Comparison of ENCODE assay signal across 8 cellular contexts in genomic region chr1:225877570-225877969, GRCh38. TPM values are rescaled to one million over a fixed set of nuclear protein-coding genes. Genes with fewer than 3 reads are reported as not detected.
DNase-seq lines count a peak whose midpoint lies in the region; ATAC-seq and TF ChIP-seq lines count a peak whose summit lies in the region.

No MANE protein-coding gene starts in this region.

- peak; percentile 21 for DNase-seq in DMS79 treated with DMSO at 0.1 percent for 48 hours (lab: John Stamatoyannopoulos, UW)
- no peak for DNase-seq in DMS79 (lab: John Stamatoyannopoulos, UW)
- DNase-seq in Kasumi-1 (lab: John Stamatoyannopoulos, UW) = peak; percentile 46 to 48
- DNase-seq in activated CD4-positive, alpha-beta T cell treated with anti-CD3 and anti-CD28 coated beads, Interleukin-2, amount 50 U/mL, for 48 hours = peak; percentile 16 to 41
- peak in 1 of 2 donors; percentile 72 for DNase-seq in foreskin fibroblast
- peak; percentile 42 to 57 (median 51) for DNase-seq in ovary
- DNase-seq in NCI-H226 = no peak

- H3K27ac ChIP-seq in ovary = no peak overlapping the region

- no peak for TF ChIP-seq EP300 in ovary (IDR thresholded peaks at IDR 0.05)

- no peak for TF ChIP-seq POLR2A in ovary (IDR thresholded peaks at IDR 0.05)

- ATAC-seq in GM18909 (IDR thresholded peaks at IDR 0.05; ENCODE audit: poor library complexity, unreplicated experiment) = no peak

- H3K9me3 ChIP-seq in ovary = no peaks in the 10 kb centered on the region

- intact Hi-C loops in ovary (cut with DNase I) = no loop called here

- 38 to 42% (median 40%) methylated on average over 10 of the region's 10 CpGs for WGBS in ovary, 3 donors

- H3K4me1 ChIP-seq in ovary (ENCODE audit: insufficient read depth) = peaks cover 15% of the 10 kb centered on the region

- no peaks in the 10 kb centered on the region for H3K27me3 ChIP-seq in ovary

- peaks cover 2% of the 10 kb centered on the region for H3K36me3 ChIP-seq in ovary

- H3K4me3 ChIP-seq in foreskin fibroblast (ENCODE audit: low read depth in 1 of 2, low read length in 2 of 2) (no peak overlapping the region), ovary (no peak overlapping the region)

- TF ChIP-seq CTCF in foreskin fibroblast (IDR thresholded peaks at IDR 0.05; ENCODE audit: low read depth, low read length) = peak; percentile 60
- TF ChIP-seq CTCF in ovary (IDR thresholded peaks at IDR 0.05) = no peak

RNA-seq across cellular contexts. Expression of gene TMEM63A, which starts 4.6 kb away (rescaled TPM):
- total RNA-seq in ovary = 10 to 100 TPM; 42.4 to 82.8 (median 65.5) TPM
- 10 to 100 TPM; 29.6 to 36.2 TPM for polyA plus RNA-seq in ovary

RNA-seq across cellular contexts. Expression of gene LEFTY1, which starts 11.4 kb away (rescaled TPM):
- 1 to 10 TPM; 1.3 to 5.1 (median 2.0) TPM for total RNA-seq in ovary
- 1 to 10 TPM in 1 of 2 donors, under 1 TPM in 1; 0.43 to 3.8 TPM for polyA plus RNA-seq in ovary

RNA-seq across cellular contexts. Expression of gene PYCR2, which starts 46.5 kb away (rescaled TPM):
- 10 to 100 TPM; 48.8 to 93.3 (median 58.7) TPM for total RNA-seq in ovary
- polyA plus RNA-seq in ovary = 10 to 100 TPM; 35.8 to 66.1 TPM

Comparison
In these comparisons a context has a peak if more than half of its experiments do, and no peak if none do; other contexts are left out.
1. DNase-seq: peak in DMS79 treated with DMSO at 0.1 percent for 48 hours (single experiment), Kasumi-1 (2 of 2), activated CD4-positive, alpha-beta T cell treated with anti-CD3 and anti-CD28 coated beads, Interleukin-2, amount 50 U/mL, for 48 hours (2 of 2) and ovary (5 of 5); none in DMS79 (single experiment) and NCI-H226 (single experiment).